ENCODE assay signal across 16 cellular contexts in the genomic region with DNA sequence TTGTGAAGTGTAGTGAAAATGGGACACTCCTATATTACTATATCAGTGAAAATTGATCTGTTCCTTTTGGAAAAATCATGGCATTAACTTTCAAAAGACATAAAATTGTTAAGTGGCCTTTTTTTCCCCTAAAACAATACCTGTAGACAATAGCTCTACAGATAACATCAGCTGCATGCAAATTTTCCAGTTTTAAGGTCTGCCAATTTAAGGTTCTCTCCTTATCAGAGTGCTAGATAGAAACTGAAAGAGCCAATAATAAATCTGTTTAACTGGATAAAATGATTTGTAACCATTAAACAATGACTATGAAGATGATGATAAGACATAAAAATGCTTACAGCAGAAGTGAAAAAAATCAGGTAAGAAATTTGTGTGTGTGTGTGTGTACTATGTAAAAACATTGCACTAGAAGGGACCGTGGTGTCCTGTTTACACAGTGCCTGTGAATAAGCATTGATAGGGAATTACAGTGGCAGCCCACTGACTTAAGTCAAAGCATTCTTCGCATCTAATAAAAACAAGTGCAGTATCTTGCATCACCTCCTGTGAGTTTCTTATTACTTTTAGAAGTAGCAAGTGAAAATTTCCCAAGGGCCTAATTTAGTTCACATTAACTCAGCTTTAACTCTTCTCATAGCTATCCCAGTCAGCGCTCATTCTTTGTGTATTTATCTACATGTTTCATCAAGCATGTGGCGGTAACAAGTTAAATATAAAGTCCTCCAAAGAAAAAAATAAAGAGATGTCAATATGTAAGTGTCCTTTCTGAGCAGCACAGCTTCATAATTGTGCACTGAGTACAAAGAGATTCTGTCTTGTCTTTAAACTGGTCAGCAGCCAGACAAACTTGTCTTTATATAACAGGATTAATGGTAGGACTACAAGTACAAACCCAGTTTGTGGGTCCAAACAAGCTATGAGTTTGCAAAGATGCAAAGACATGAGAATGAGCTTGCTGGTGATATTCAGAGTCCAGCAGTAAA.
DNase-seq lines count a peak whose midpoint lies in the region; ATAC-seq and TF ChIP-seq lines count a peak whose summit lies in the region.
"Had no signal": no experiment of that assay in that cellular context is flagged by ENCODE, and none has a peak within 500 bp of the region (broad histone marks: within the 10 kb centered on the region; RNA-seq: fewer than 3 reads in every experiment).

No MANE protein-coding gene starts in this region.

- in situ Hi-C loops in astrocyte of the spinal cord (cut with HindIII; ENCODE audit: low sequenced_read_pairs) = no loop called here

- H3K27ac ChIP-seq in iPS-20b (ENCODE audit: low read length) = no peak overlapping the region
- H3K27ac ChIP-seq: BLaER1 treated with 17β-estradiol and CSF1 and Interleukin-3, amounts not matched to agents 10 nM and 100 nM; testis had no signal

- peak overlapping the region; percentile 14; the same call in 1 of the 2 replicates for H3K9ac ChIP-seq in iPS-20b (ENCODE audit: low read depth, low read length)
- H3K9ac ChIP-seq: BLaER1 treated with 17β-estradiol and CSF1 and Interleukin-3, amounts not matched to agents 10 nM and 100 nM had no signal

- H3K4me1 ChIP-seq in iPS-20b (ENCODE audit: insufficient read depth, low read length) = peaks cover 13% of the 10 kb centered on the region
- H3K4me1 ChIP-seq: BLaER1 treated with 17β-estradiol and CSF1 and Interleukin-3, amounts not matched to agents 10 nM and 100 nM; testis had no signal

- no peaks in the 10 kb centered on the region for H3K9me3 ChIP-seq in iPS-20b (ENCODE audit: insufficient read depth, low read depth, low read length)
- H3K9me3 ChIP-seq: BLaER1 treated with 17β-estradiol and CSF1 and Interleukin-3, amounts not matched to agents 10 nM and 100 nM; testis had no signal

- H3K36me3 ChIP-seq in iPS-20b (ENCODE audit: insufficient read depth, low read depth, low read length) = no peaks in the 10 kb centered on the region
- H3K36me3 ChIP-seq: BLaER1 treated with 17β-estradiol and CSF1 and Interleukin-3, amounts not matched to agents 10 nM and 100 nM had no signal

- ATAC-seq in GM21576 (IDR thresholded peaks at IDR 0.05; ENCODE audit: unreplicated experiment) = no peak
- ATAC-seq: activated CD4-positive, alpha-beta T cell treated with anti-CD3 and anti-CD28 coated beads for 36 hours; naive thymus-derived CD8-positive, alpha-beta T cell had no signal

- no peak for TF ChIP-seq CTCF in astrocyte of the spinal cord (IDR thresholded peaks at IDR 0.05; ENCODE audit: low read depth, low read length)

- H3K4me3 ChIP-seq in astrocyte of the spinal cord (ENCODE audit: low read depth, low read length) (no peak overlapping the region), iPS-20b (ENCODE audit: low read length) (no peak overlapping the region), skeletal muscle cell (ENCODE audit: low read depth, low read length) (no peak overlapping the region)
- H3K4me3 ChIP-seq: BLaER1 treated with 17β-estradiol and CSF1 and Interleukin-3, amounts not matched to agents 10 nM and 100 nM; testis had no signal

- DNase-seq in LHCN-M2 (ENCODE audit: low read depth) (peak; percentile 18), astrocyte of the spinal cord (ENCODE audit: low read depth, low spot score) (peak; percentile 66), skeletal muscle cell (ENCODE audit: low read depth) (peak; percentile 70)
- DNase-seq in activated CD8-positive, alpha-beta memory T cell treated with anti-CD3 and anti-CD28 coated beads, Interleukin-2, amount 50 U/mL, for 4 hours = no peak
- no peak for DNase-seq in activated T-cell treated with anti-CD3 and anti-CD28 coated beads, Interleukin-2, amount 50 U/mL, for 48 hours
- DNase-seq: activated CD4-positive, alpha-beta T cell treated with anti-CD3 and anti-CD28 coated beads for 36 hours; activated naive CD4-positive, alpha-beta T cell treated with anti-CD3 and anti-CD28 coated beads for 36 hours; dermis blood vessel endothelial cell; naive thymus-derived CD8-positive, alpha-beta T cell; NCI-H1092 treated with DMSO at 0.1 percent for 48 hours; Right ventricle myocardium superior; T-helper 9 cell; testis had no signal

- no peaks in the 10 kb centered on the region for H3K27me3 ChIP-seq in iPS-20b (ENCODE audit: insufficient read depth, low read length)
- H3K27me3 ChIP-seq: BLaER1 treated with 17β-estradiol and CSF1 and Interleukin-3, amounts not matched to agents 10 nM and 100 nM; testis had no signal

Comparison
In these comparisons a context has a peak if more than half of its experiments do, and no peak if none do; other contexts are left out.
1. DNase-seq: peak in LHCN-M2 (single experiment), astrocyte of the spinal cord (single experiment) and skeletal muscle cell (single experiment); none in activated CD8-positive, alpha-beta memory T cell treated with anti-CD3 and anti-CD28 coated beads, Interleukin-2, amount 50 U/mL, for 4 hours (single experiment) and activated T-cell treated with anti-CD3 and anti-CD28 coated beads, Interleukin-2, amount 50 U/mL, for 48 hours (0 of 2).